8 cellular contexts compared by ENCODE assay signal in the genomic region with DNA sequence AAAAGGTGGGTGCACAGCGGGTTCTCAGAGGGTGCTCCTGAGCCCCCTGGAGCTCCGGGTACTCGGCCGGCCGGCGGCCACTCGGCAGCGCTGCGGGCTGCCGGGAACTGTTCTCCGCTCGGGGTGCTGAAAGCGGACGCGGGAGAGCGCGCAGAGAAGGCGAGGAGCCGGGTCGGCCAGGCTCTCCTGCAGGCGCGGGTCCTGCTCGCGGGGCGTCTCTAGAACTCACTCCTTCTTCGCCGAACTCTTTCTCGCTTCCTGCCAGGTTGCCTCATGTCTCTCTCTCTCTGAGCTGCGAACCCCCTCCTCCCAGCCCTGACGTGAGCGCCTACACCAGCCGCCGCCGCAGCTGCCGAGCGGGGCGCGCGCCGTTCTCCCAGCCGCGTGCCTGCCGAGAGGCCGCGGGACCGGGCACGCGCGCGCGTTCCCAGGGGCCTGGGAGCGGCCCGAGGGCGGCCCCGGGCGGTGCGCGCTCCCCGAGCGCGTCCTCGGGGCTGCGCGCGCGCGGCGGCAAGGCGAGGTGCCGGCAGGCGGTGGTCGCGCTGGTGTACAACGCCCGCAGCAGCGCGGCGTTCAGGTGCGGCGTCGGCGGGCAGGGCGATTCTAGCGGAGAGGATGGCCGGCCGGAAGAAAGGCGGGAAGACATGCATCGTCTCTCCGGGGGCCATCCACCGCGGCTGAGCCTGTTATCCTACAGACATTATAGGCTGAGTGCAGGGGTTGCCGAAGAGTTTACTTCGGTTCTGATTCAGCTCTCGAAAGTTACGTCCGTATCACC. TPM values are rescaled to one million over a fixed set of nuclear protein-coding genes. Genes with fewer than 3 reads are reported as not detected.
DNase-seq lines count a peak whose midpoint lies in the region; ATAC-seq and TF ChIP-seq lines count a peak whose summit lies in the region.

A gene with protein sequence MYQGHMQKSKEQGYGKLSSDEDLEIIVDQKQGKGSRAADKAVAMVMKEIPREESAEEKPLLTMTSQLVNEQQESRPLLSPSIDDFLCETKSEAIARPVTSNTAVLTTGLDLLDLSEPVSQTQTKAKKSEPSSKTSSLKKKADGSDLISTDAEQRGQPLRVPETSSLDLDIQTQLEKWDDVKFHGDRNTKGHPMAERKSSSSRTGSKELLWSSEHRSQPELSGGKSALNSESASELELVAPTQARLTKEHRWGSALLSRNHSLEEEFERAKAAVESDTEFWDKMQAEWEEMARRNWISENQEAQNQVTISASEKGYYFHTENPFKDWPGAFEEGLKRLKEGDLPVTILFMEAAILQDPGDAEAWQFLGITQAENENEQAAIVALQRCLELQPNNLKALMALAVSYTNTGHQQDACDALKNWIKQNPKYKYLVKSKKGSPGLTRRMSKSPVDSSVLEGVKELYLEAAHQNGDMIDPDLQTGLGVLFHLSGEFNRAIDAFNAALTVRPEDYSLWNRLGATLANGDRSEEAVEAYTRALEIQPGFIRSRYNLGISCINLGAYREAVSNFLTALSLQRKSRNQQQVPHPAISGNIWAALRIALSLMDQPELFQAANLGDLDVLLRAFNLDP (minus strand): TSS at position 260 of the 778 bp plus-strand sequence. CDS start 338 bp downstream, outside the sequence.

- H3K27ac Mint-ChIP-seq in effector memory CD8-positive, alpha-beta T cell = no peak within 1 kb of the TSS

- peaks cover 49 to 55% of the 10 kb centered on the region in 2 donors for H3K27me3 Mint-ChIP-seq in effector memory CD8-positive, alpha-beta T cell

- no peaks in the 10 kb centered on the region for H3K36me3 Mint-ChIP-seq in effector memory CD8-positive, alpha-beta T cell (ENCODE audit: insufficient read depth)

- no peak for TF ChIP-seq CTCF in GM12865 (IDR thresholded peaks at IDR 0.05; ENCODE audit: insufficient read depth, low read depth, low read length, missing control alignments)
- no peak for TF ChIP-seq CTCF in LNCaP clone FGC (IDR thresholded peaks at IDR 0.05; ENCODE audit: control insufficient read depth, extremely low read depth, insufficient read depth)

- H3K4me3 ChIP-seq in GM12865 (ENCODE audit: low read depth, low read length) (peak within 1 kb of the TSS; percentile 55), LNCaP clone FGC (ENCODE audit: low read depth, low read length) (peak within 1 kb of the TSS; percentile 27; the same call in 1 of the 2 replicates)

- peak within 1 kb of the TSS; percentile 17 for H3K27ac ChIP-seq in temporal lobe (ENCODE audit: low read depth, low read length)

- ATAC-seq in effector memory CD8-positive, alpha-beta T cell (replicated peaks) = no peak

- H3K4me1 Mint-ChIP-seq in effector memory CD8-positive, alpha-beta T cell (ENCODE audit: low read depth in 2 of 2) = peaks cover 4 to 9% of the 10 kb centered on the region in 2 donors

- DNase-seq in GM12865 (ENCODE audit: low read depth) = peak; percentile 70
- DNase-seq in H4 (ENCODE audit: low spot score) = peak; percentile 22
- DNase-seq in LNCaP clone FGC (ENCODE audit: low read depth) = no peak
- peak; percentile 60 for DNase-seq in SKM-1 treated with dmso at 0.1 percent for 144 hours (lab: John Stamatoyannopoulos, UW; ENCODE audit: unreplicated experiment)
- DNase-seq in effector memory CD8-positive, alpha-beta T cell = peak in 1 of 3 experiments; percentile 1
- peak; percentile 89 for DNase-seq in midbrain (lab: John Stamatoyannopoulos, UW)
- DNase-seq in effector CD4-positive, alpha-beta T cell = no peak

- H3K4me3 Mint-ChIP-seq in effector memory CD8-positive, alpha-beta T cell = peak within 1 kb of the TSS; percentile 52 to 73

- H3K9me3 Mint-ChIP-seq in effector memory CD8-positive, alpha-beta T cell = peaks cover 0 to 10% of the 10 kb centered on the region in 2 donors

RNA-seq across cellular contexts. Expression of the gene that starts here (rescaled TPM):
- total RNA-seq in H4 (2014; rRNA removed; shearing (Covaris generic)) = 0.99 and 1.3 TPM in 2 replicates
- total RNA-seq in temporal lobe = 47.5 TPM

Comparison
In these comparisons a context has a peak if more than half of its experiments do, and no peak if none do; other contexts are left out.
1. RNA of the gene that starts here (total RNA-seq): 47.5 TPM in temporal lobe (single experiment); 0.99 to 1.3 TPM in H4; every median in the first group is over 10 times any median in the second.
2. DNase-seq: peak in GM12865 (single experiment), H4 (single experiment), SKM-1 treated with dmso at 0.1 percent for 144 hours (single experiment) and midbrain (single experiment); none in LNCaP clone FGC (single experiment) and effector CD4-positive, alpha-beta T cell (single experiment).